ENCODE assay signal across 27 cellular contexts in the genomic region with DNA sequence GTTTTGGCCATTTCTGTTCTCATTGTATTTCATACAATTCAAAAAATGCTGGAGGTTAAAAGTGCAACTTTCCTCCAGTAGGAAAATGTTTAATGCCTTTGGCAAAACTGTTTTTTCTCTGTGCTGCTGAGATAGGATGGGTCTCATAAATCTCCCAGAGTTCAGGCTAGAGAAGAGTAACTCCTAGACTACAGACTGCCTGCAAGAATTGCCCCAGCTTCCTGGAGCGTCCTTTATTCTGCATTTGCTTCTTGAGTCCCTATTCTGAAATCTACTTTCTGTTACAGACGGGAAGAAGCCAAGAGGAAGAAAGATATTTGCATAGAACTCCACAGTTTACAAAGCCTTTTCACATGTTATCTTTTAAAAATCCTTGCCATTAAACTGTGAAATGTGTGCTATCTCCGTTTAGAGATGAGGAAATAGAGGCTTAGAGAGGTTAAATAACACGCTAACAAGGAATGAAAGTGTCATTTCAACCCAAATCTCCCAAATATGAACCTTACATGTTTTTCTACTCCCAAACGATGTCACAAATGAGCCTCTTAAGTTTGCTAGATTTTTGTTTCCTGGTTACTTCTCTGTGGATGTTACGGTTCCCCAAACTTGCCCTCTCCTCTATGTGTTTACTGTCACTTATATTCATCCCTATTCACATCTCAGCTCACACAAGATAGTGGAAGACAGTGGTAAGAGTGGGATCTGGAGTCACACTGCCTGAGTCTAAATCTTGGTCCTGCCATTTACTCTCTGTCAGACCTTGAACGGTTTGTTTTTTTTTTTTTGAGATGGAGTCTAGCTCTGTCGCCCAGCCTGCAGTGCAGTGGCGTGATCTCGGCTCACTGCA. TPM values are rescaled to one million over a fixed set of nuclear protein-coding genes. Genes with fewer than 3 reads are reported as not detected.
DNase-seq lines count a peak whose midpoint lies in the region; ATAC-seq, FAIRE-seq and TF ChIP-seq lines count a peak whose summit lies in the region.
"Had no signal": no experiment of that assay in that cellular context is flagged by ENCODE, and none has a peak within 500 bp of the region (broad histone marks: within the 10 kb centered on the region; RNA-seq: fewer than 3 reads in every experiment).

No MANE protein-coding gene starts in this region.

- H3K27me3 Mint-ChIP-seq in activated CD4-positive, alpha-beta memory T cell treated with anti-CD3 and anti-CD28 coated beads, Interleukin-2, amount 10 ng/mL, durations not matched to agents 7 days and 5 days: peaks cover 12% of the 10 kb centered on the region

- H3K36me3 ChIP-seq in spleen: no peaks in the 10 kb centered on the region
- H3K36me3 ChIP-seq: SJCRH30, tibial nerve had no signal

- CTCF ChIA-PET in activated CD4-positive, alpha-beta memory T cell treated with anti-CD3 and anti-CD28 coated beads, Interleukin-2, amount 10 ng/mL, durations not matched to agents 7 days and 5 days (lab: Charles Lee): interaction anchor here (1.2 kb wide), 1 partner anchor 10 kb away, joined by 3 read pairs; no protein-coding TSS in a partner anchor

- no peaks in the 10 kb centered on the region for H3K4me1 Mint-ChIP-seq in activated CD4-positive, alpha-beta memory T cell treated with anti-CD3 and anti-CD28 coated beads, Interleukin-2, amount 10 ng/mL, durations not matched to agents 7 days and 5 days

- WGBS in spleen, 5 donors: 47 to 64% (median 57%) methylated on average over 10 of the region's 10 CpGs

- TF ChIP-seq POLR2A in spleen (IDR thresholded peaks at IDR 0.05): no peak

- ATAC-seq in GM19035 (IDR thresholded peaks at IDR 0.05; ENCODE audit: unreplicated experiment) (no peak), GM18861 (IDR thresholded peaks at IDR 0.05; ENCODE audit: unreplicated experiment) (no peak)
- ATAC-seq: left lobe of liver, Panc1, psoas muscle had no signal

- no peak for TF ChIP-seq CTCF in fibroblast of villous mesenchyme (IDR thresholded peaks at IDR 0.05; ENCODE audit: insufficient read depth, low read depth, low read length)
- TF ChIP-seq CTCF in spleen (IDR thresholded peaks at IDR 0.05 in 8 of 11, conservative IDR thresholded peaks at IDR 0.05 in 3 of 11): no peak

- no peaks in the 10 kb centered on the region for H3K9me3 Mint-ChIP-seq in activated CD4-positive, alpha-beta memory T cell treated with anti-CD3 and anti-CD28 coated beads, Interleukin-2, amount 10 ng/mL, durations not matched to agents 7 days and 5 days
- H3K9me3 Mint-ChIP-seq: CD4-positive, alpha-beta T cell; neural crest cell; stimulated activated naive CD8-positive, alpha-beta T cell treated with anti-CD3 and anti-CD28 coated beads, Interleukin-15, Interleukin-2, amounts not matched to agents 100 ng/mL and 50 ng/mL, for 24 hours had no signal

- H3K27ac ChIP-seq in spleen: peak overlapping the region in 5 of 8 donors; percentile 16 to 61 (median 51)
- H3K27ac ChIP-seq: psoas muscle, SJCRH30, tibial nerve had no signal

- no peaks in the 10 kb centered on the region for H3K9me3 ChIP-seq in spleen
- H3K9me3 ChIP-seq: psoas muscle, SJCRH30, tibial nerve had no signal

- no peaks in the 10 kb centered on the region for H3K36me3 Mint-ChIP-seq in activated CD4-positive, alpha-beta memory T cell treated with anti-CD3 and anti-CD28 coated beads, Interleukin-2, amount 10 ng/mL, durations not matched to agents 7 days and 5 days (ENCODE audit: low read depth)

- H3K4me3 Mint-ChIP-seq in activated CD4-positive, alpha-beta memory T cell treated with anti-CD3 and anti-CD28 coated beads, Interleukin-2, amount 10 ng/mL, durations not matched to agents 7 days and 5 days: no peak overlapping the region
- H3K4me3 Mint-ChIP-seq: CD4-positive, alpha-beta T cell; neural crest cell; stimulated activated naive CD8-positive, alpha-beta T cell treated with anti-CD3 and anti-CD28 coated beads, Interleukin-15, Interleukin-2, amounts not matched to agents 100 ng/mL and 50 ng/mL, for 24 hours had no signal

- DNase-seq in GM19239 (ENCODE audit: insufficient read length, low spot score) (no peak), amniotic epithelial cell (ENCODE audit: low read depth) (peak; percentile 44), fibroblast of villous mesenchyme (ENCODE audit: low read depth) (peak; percentile 78), spleen (no peak), NCI-H1092 (lab: John Stamatoyannopoulos, UW) (no peak)
- DNase-seq in activated CD4-positive, alpha-beta memory T cell treated with anti-CD3 and anti-CD28 coated beads, Interleukin-2, amount 10 ng/mL, durations not matched to agents 7 days and 5 days: no peak
- DNase-seq: activated CD4-positive, alpha-beta T cell treated with anti-CD3 and anti-CD28 coated beads, Interleukin-2, amount 50 U/mL, for 4 hours; activated effector memory CD4-positive, alpha-beta T cell treated with anti-CD3 and anti-CD28 coated beads, Interleukin-2, amount 50 U/mL, for 16 hours; CD4-positive, alpha-beta T cell; dorsolateral prefrontal cortex; NCI-H1694; NCI-H2227 treated with DMSO at 0.1 percent for 48 hours; psoas muscle; SJCRH30; stimulated activated CD4-positive, alpha-beta T cell treated with anti-CD3 and anti-CD28 coated beads, Interleukin-2, amount 100 ng/mL, for 48 hours had no signal

- H3K27me3 ChIP-seq in spleen (replicated peaks in 1 of 7): no peaks in the 10 kb centered on the region
- H3K27me3 ChIP-seq: dorsolateral prefrontal cortex, tibial nerve had no signal

- H3K27ac Mint-ChIP-seq in activated CD4-positive, alpha-beta memory T cell treated with anti-CD3 and anti-CD28 coated beads, Interleukin-2, amount 10 ng/mL, durations not matched to agents 7 days and 5 days: no peak overlapping the region
- H3K27ac Mint-ChIP-seq: CD4-positive, alpha-beta T cell; stimulated activated naive CD8-positive, alpha-beta T cell treated with anti-CD3 and anti-CD28 coated beads, Interleukin-15, Interleukin-2, amounts not matched to agents 100 ng/mL and 50 ng/mL, for 24 hours had no signal

- POLR2A ChIA-PET in activated CD4-positive, alpha-beta memory T cell treated with anti-CD3 and anti-CD28 coated beads, Interleukin-2, amount 10 ng/mL, durations not matched to agents 7 days and 5 days (lab: Charles Lee): no interaction called here

- peaks cover 0 to 15% (median 4%) of the 10 kb centered on the region in 6 donors for H3K4me1 ChIP-seq in spleen
- H3K4me1 ChIP-seq: psoas muscle, SJCRH30 had no signal

- FAIRE-seq in GM19239 (lab: Jason Lieb, UNC): peak; percentile 28
- FAIRE-seq: bronchial epithelial cell had no signal

- H3K4me3 ChIP-seq in fibroblast of villous mesenchyme (ENCODE audit: low read depth, low read length): peak overlapping the region; percentile 40
- H3K4me3 ChIP-seq in spleen: peak overlapping the region in 1 of 8 donors; percentile 7
- H3K4me3 ChIP-seq: dorsolateral prefrontal cortex, psoas muscle, SJCRH30, tibial nerve had no signal

- intact Hi-C loops in spleen (cut with DNase I; ENCODE audit: low total_unique reads): no loop called here

RNA-seq across cellular contexts. Expression of a gene that starts 17.4 kb away (rescaled TPM):
- 0.32 TPM in 1 of 2 replicates, not detected in the other for total RNA-seq in fibroblast of villous mesenchyme
- total RNA-seq in spleen: 1 to 10 TPM in 3 of 7 donors, under 1 TPM in 2, not detected in 2; 0.50 to 4.4 (median 1.1) TPM
- polyA plus RNA-seq in spleen: not detected
- not detected for total RNA-seq in activated CD4-positive, alpha-beta memory T cell treated with anti-CD3 and anti-CD28 coated beads, Interleukin-2, amount 10 ng/mL, durations not matched to agents 7 days and 5 days
- total RNA-seq: bronchial epithelial cell; CD4-positive, alpha-beta T cell; epithelial cell of proximal tubule; glomerular endothelial cell; neural crest cell; SJCRH30; T-helper 1 cell treated with Interleukin-12 subunit alpha and Interleukin-12 subunit beta and Interleukin-4 antibody, amounts not matched to agents 30 ng/mL and 1 ng/mL, for 36 hours had no signal
- polyA plus RNA-seq: adipose tissue had no signal

Comparison
In these comparisons a context has a peak if more than half of its experiments do, and no peak if none do; other contexts are left out.
1. DNase-seq: peak in amniotic epithelial cell (single experiment) and fibroblast of villous mesenchyme (single experiment); none in GM19239 (single experiment), spleen (single experiment), activated CD4-positive, alpha-beta memory T cell treated with anti-CD3 and anti-CD28 coated beads, Interleukin-2, amount 10 ng/mL, durations not matched to agents 7 days and 5 days (single experiment) and NCI-H1092 (single experiment).